ENCODE assay signal across 22 cellular contexts in the genomic region with DNA sequence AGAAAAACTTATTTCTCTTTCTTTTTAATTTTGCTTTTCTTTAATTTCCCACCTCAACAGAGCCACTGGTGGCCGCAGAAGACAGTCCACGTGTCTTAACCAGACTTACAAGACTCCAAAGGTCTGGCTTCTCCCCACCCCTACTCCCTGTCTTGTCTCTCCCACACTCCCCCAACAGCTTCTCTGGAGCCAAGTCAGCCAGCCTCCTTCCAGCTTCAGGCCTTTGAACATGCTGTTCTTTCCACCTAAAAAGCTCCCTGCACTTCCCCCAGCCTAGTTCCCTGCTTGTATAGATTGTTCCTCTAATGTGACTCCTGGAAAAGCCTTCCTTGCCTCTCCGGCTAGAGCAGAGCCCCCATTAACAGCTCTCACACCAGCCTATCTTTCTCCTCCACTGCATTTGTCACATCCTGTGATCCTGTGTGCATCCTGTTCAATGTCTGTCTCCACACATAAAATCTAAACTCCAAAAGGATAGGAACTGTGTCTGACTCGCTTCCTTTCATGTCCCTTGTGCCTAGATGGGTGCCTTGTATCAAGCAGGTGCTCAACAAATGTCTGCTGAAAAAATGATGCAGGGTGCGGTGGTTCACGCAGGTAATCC. TPM values are rescaled to one million over a fixed set of nuclear protein-coding genes. Genes with fewer than 3 reads are reported as not detected.
DNase-seq lines count a peak whose midpoint lies in the region; ATAC-seq and TF ChIP-seq lines count a peak whose summit lies in the region.
"Had no signal": no experiment of that assay in that cellular context is flagged by ENCODE, and none has a peak within 500 bp of the region (broad histone marks: within the 10 kb centered on the region; RNA-seq: fewer than 3 reads in every experiment).

No MANE protein-coding gene starts in this region.

- H3K27me3 ChIP-seq in ovary: no peaks in the 10 kb centered on the region
- no peaks in the 10 kb centered on the region for H3K27me3 ChIP-seq in sigmoid colon
- H3K27me3 ChIP-seq: gastroesophageal sphincter, MG63, thyroid gland had no signal

- H3K9me3 ChIP-seq in ovary: no peaks in the 10 kb centered on the region
- H3K9me3 ChIP-seq in sigmoid colon: no peaks in the 10 kb centered on the region
- H3K9me3 ChIP-seq: gastroesophageal sphincter, MG63, thyroid gland had no signal

- ATAC-seq in GM19351 (IDR thresholded peaks at IDR 0.05; ENCODE audit: unreplicated experiment) (no peak), HG03460 (IDR thresholded peaks at IDR 0.05; ENCODE audit: unreplicated experiment) (no peak)
- ATAC-seq: gastroesophageal sphincter, left lobe of liver, sciatic nerve had no signal

- H3K36me3 ChIP-seq in ovary (no peaks in the 10 kb centered on the region), sigmoid colon (peaks cover 0 to 12% (median 0%) of the 10 kb centered on the region in 4 donors)
- H3K36me3 ChIP-seq: thyroid gland had no signal

- H3K4me3 ChIP-seq in ovary (no peak overlapping the region), sigmoid colon (no peak overlapping the region)
- H3K4me3 ChIP-seq: coronary artery, gastroesophageal sphincter, MG63, thyroid gland had no signal

- TF ChIP-seq EP300 in ovary (IDR thresholded peaks at IDR 0.05) (no peak), sigmoid colon (IDR thresholded peaks at IDR 0.05) (no peak)

- DNase-seq in anterior cingulate cortex (lab: John Stamatoyannopoulos, UW): peak in 41 of 58 donors; percentile 8 to 78 (median 35)
- peak in 38 of 42 donors; percentile 18 to 76 (median 49) for DNase-seq in head of caudate nucleus
- DNase-seq in ovary: peak in 3 of 5 donors; percentile 44 to 57 (median 51)
- DNase-seq in foreskin melanocyte: no peak
- no peak for DNase-seq in sigmoid colon
- DNase-seq: activated B cell treated with CpG ODN at 0.5 μM for 24 hours; activated CD4-positive, alpha-beta memory T cell treated with anti-CD3 and anti-CD28 coated beads, Interleukin-2, amount 10 ng/mL, durations not matched to agents 7 days and 5 days; activated naive CD4-positive, alpha-beta T cell; CD4-positive, CD25-positive, alpha-beta regulatory T cell; DMS153; NCI-H1436; NCI-H510A treated with DMSO at 0.1 percent for 48 hours; NK-92 treated with Interleukin-12 subunit alpha and Interleukin-12 subunit beta, amount 100 ng/mL, for 24 hours; thyroid gland had no signal

- intact Hi-C loops in head of caudate nucleus (cut with DNase I): no loop called here
- intact Hi-C loops in ovary (cut with DNase I): no loop called here
- intact Hi-C loops in sigmoid colon (cut with DNase I): no loop called here

- WGBS in ovary, 3 donors: 43 to 51% (median 47%) methylated on average over 6 of the region's 6 CpGs
- WGBS in sigmoid colon, 2 donors: 80 to 82% methylated on average over 6 of the region's 6 CpGs

- peaks cover 7% of the 10 kb centered on the region for H3K4me1 ChIP-seq in ovary (ENCODE audit: insufficient read depth)
- H3K4me1 ChIP-seq in sigmoid colon: no peaks in the 10 kb centered on the region
- H3K4me1 ChIP-seq: gastroesophageal sphincter, thyroid gland had no signal

- TF ChIP-seq CTCF in C4-2B (conservative IDR thresholded peaks at IDR 0.05) (no peak), ovary (IDR thresholded peaks at IDR 0.05) (no peak), sigmoid colon (IDR thresholded peaks at IDR 0.05) (no peak)

- no peak for TF ChIP-seq POLR2A in ovary (IDR thresholded peaks at IDR 0.05)
- TF ChIP-seq POLR2A in sigmoid colon (IDR thresholded peaks at IDR 0.05): no peak

- peak overlapping the region; percentile 16 for H3K27ac ChIP-seq in C4-2B
- peak overlapping the region in 1 of 2 donors; percentile 40 for H3K27ac ChIP-seq in ovary
- H3K27ac ChIP-seq in sigmoid colon: no peak overlapping the region
- H3K27ac ChIP-seq: coronary artery, thyroid gland had no signal

RNA-seq across cellular contexts. Expression of gene DYNLL1, which starts 7.8 kb away (rescaled TPM):
- 100 to 1,000 TPM in 6 of 7 donors, 10 to 100 TPM in 1; 92.9 to 317 (median 256) TPM for total RNA-seq in ovary
- polyA plus RNA-seq in ovary: 100 to 1,000 TPM; 249 to 522 TPM
- total RNA-seq in sigmoid colon: 100 to 1,000 TPM; 204 to 254 (median 235) TPM
- polyA plus RNA-seq in sigmoid colon: 100 to 1,000 TPM; 285 to 942 (median 912) TPM

RNA-seq across cellular contexts. Expression of gene SRSF9, which starts 18.6 kb away (rescaled TPM):
- 100 to 1,000 TPM in 5 of 7 donors, 10 to 100 TPM in 2; 53.8 to 141 (median 124) TPM for total RNA-seq in ovary
- polyA plus RNA-seq in ovary: 100 to 1,000 TPM; 106 to 129 TPM
- 10 to 100 TPM; 41.4 to 55.1 (median 45.2) TPM for total RNA-seq in sigmoid colon
- polyA plus RNA-seq in sigmoid colon: 100 to 1,000 TPM; 136 to 187 (median 158) TPM

RNA-seq across cellular contexts. Expression of gene COQ5, which starts 40.8 kb away (rescaled TPM):
- total RNA-seq in ovary (10 to 100 TPM; 20.7 to 34.0 (median 22.1) TPM), sigmoid colon (10 to 100 TPM; 17.4 to 29.4 (median 26.4) TPM)
- polyA plus RNA-seq in ovary (10 to 100 TPM; 24.9 to 32.7 TPM), sigmoid colon (10 to 100 TPM; 29.2 to 62.9 (median 38.4) TPM)

RNA-seq across cellular contexts. Expression of gene GATC, which starts 41.9 kb away (rescaled TPM):
- total RNA-seq in ovary (10 to 100 TPM; 14.2 to 34.7 (median 19.4) TPM), sigmoid colon (10 to 100 TPM; 17.4 to 20.0 (median 19.2) TPM)
- polyA plus RNA-seq in ovary (10 to 100 TPM; 11.9 to 32.4 TPM), sigmoid colon (10 to 100 TPM in 2 of 3 donors, 1 to 10 TPM in 1; 8.4 to 15.0 (median 13.0) TPM)

RNA-seq across cellular contexts. Expression of gene TRIAP1, which starts 42.0 kb away (rescaled TPM):
- total RNA-seq in ovary: 10 to 100 TPM in 4 of 7 donors, 1 to 10 TPM in 3; 8.1 to 14.7 (median 11.4) TPM
- 10 to 100 TPM; 15.3 to 18.5 TPM for polyA plus RNA-seq in ovary
- total RNA-seq in sigmoid colon: 10 to 100 TPM in 3 of 4 donors, 1 to 10 TPM in 1; 8.6 to 14.8 (median 12.4) TPM
- polyA plus RNA-seq in sigmoid colon: 10 to 100 TPM; 33.6 to 37.7 (median 34.8) TPM

Comparison
In these comparisons a context has a peak if more than half of its experiments do, and no peak if none do; other contexts are left out.
1. DNase-seq: peak in anterior cingulate cortex (41 of 58), head of caudate nucleus (38 of 42) and ovary (3 of 5); none in foreskin melanocyte (single experiment) and sigmoid colon (single experiment).